In the genomic region with DNA sequence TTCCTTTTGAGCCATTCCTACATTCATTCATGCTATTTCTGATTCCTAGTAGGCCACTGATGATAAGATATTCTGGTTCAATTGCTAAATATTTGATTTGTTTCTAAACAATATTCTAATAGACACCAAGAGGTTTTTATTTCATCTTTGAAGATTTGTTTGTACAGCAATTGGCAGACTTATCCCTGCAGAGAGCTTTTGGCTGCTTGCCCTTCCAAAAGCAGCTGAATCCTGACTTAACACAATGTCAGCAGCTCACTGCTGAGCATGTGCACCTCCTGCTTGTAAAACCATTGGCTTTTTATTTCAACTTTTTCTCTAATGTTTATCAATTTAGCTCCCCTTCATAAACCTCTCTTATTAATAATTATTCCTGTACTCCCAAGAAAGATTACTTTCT, we compare ENCODE assay signal across 13 cellular contexts. TPM values are rescaled to one million over a fixed set of nuclear protein-coding genes. Genes with fewer than 3 reads are reported as not detected.
A peak's percentile ranks its signal among the peaks of the same experiment; 100 is the strongest.
DNase-seq lines count a peak whose midpoint lies in the region; TF ChIP-seq lines count a peak whose summit lies in the region.
"Had no signal": no experiment of that assay in that cellular context is flagged by ENCODE, and none has a peak within 500 bp of the region (broad histone marks: within the 10 kb centered on the region; RNA-seq: fewer than 3 reads in every experiment).

No MANE protein-coding gene starts in this region.

- no peaks in the 10 kb centered on the region for H3K9me3 Mint-ChIP-seq in activated T-helper 2 cell treated with anti-CD3 and anti-CD28 coated beads, Interferon-gamma antibody, Interleukin-2, Interleukin-4, amounts not matched to agents 10 μg/mL and 5 μg/mL and 100 μg/mL, durations not matched to agents 14 hours and 24 hours and 36 hours
- H3K9me3 Mint-ChIP-seq: activated naive CD4-positive, alpha-beta T cell treated with anti-CD3 and anti-CD28 coated beads, Interleukin-2, amount 10 ng/mL, durations not matched to agents 7 days and 5 days; H9 had no signal

- intact Hi-C loops in dorsolateral prefrontal cortex (cut with DNase I) (no loop called here), OCI-LY7 (cut with micrococcal nuclease; ENCODE audit: unreplicated experiment) (no loop called here)
- intact Hi-C loops in activated T-helper 2 cell treated with anti-CD3 and anti-CD28 coated beads, Interferon-gamma antibody, Interleukin-2, Interleukin-4, amounts not matched to agents 10 μg/mL and 5 μg/mL and 100 μg/mL, durations not matched to agents 14 hours and 24 hours and 36 hours (cut with micrococcal nuclease): no loop called here

- no peaks in the 10 kb centered on the region for H3K79me2 ChIP-seq in OCI-LY7 (ENCODE audit: insufficient read depth, low read depth, low read length)

- H3K4me2 ChIP-seq in OCI-LY7 (ENCODE audit: low read length): no peak overlapping the region

- no peaks in the 10 kb centered on the region for H3K27me3 Mint-ChIP-seq in activated T-helper 2 cell treated with anti-CD3 and anti-CD28 coated beads, Interferon-gamma antibody, Interleukin-2, Interleukin-4, amounts not matched to agents 10 μg/mL and 5 μg/mL and 100 μg/mL, durations not matched to agents 14 hours and 24 hours and 36 hours (ENCODE audit: low read depth)
- H3K27me3 Mint-ChIP-seq: activated naive CD4-positive, alpha-beta T cell treated with anti-CD3 and anti-CD28 coated beads, Interleukin-2, amount 10 ng/mL, durations not matched to agents 7 days and 5 days had no signal

- POLR2A ChIA-PET in OCI-LY7 (lab: Charles Lee): no interaction called here

- no peaks in the 10 kb centered on the region for H3K4me1 Mint-ChIP-seq in activated T-helper 2 cell treated with anti-CD3 and anti-CD28 coated beads, Interferon-gamma antibody, Interleukin-2, Interleukin-4, amounts not matched to agents 10 μg/mL and 5 μg/mL and 100 μg/mL, durations not matched to agents 14 hours and 24 hours and 36 hours (ENCODE audit: low read depth)
- H3K4me1 Mint-ChIP-seq: activated naive CD4-positive, alpha-beta T cell treated with anti-CD3 and anti-CD28 coated beads, Interleukin-2, amount 10 ng/mL, durations not matched to agents 7 days and 5 days; H9 had no signal

- no peaks in the 10 kb centered on the region for H3K36me3 ChIP-seq in OCI-LY7 (ENCODE audit: insufficient read depth, low read length)

- no TSS peak for BruUV-seq in OCI-LY7 (replicated peaks; lab: Mats Ljungman, UMichigan)

- H3K4me1 ChIP-seq in OCI-LY7 (ENCODE audit: insufficient read depth, low read length, poor library complexity, severe bottlenecking): no peaks in the 10 kb centered on the region

- DNase-seq in LNCaP clone FGC (ENCODE audit: low read depth) (peak; percentile 78), NCI-H446 treated with DMSO at 0.1 percent for 48 hours (lab: John Stamatoyannopoulos, UW) (peak; percentile 85), dorsolateral prefrontal cortex (peak in 6 of 10 donors; percentile 7 to 45 (median 33)), non-pigmented ciliary epithelial cell (ENCODE audit: low read depth) (peak; percentile 17), glomerular visceral epithelial cell (ENCODE audit: extremely low spot score) (no peak), OCI-LY7 (ENCODE audit: low spot score) (no peak)
- DNase-seq in activated T-helper 2 cell treated with anti-CD3 and anti-CD28 coated beads, Interferon-gamma antibody, Interleukin-2, Interleukin-4, amounts not matched to agents 10 μg/mL and 5 μg/mL and 100 μg/mL, durations not matched to agents 14 hours and 24 hours and 36 hours (ENCODE audit: low spot score): no peak
- DNase-seq in effector CD4-positive, alpha-beta T cell: no peak
- DNase-seq: activated CD8-positive, alpha-beta T cell treated with anti-CD3 and anti-CD28 coated beads, Interleukin-2, amount 10 ng/mL, durations not matched to agents 7 days and 5 days; activated naive CD4-positive, alpha-beta T cell treated with anti-CD3 and anti-CD28 coated beads, Interleukin-2, amount 10 ng/mL, durations not matched to agents 7 days and 5 days; effector memory CD4-positive, alpha-beta T cell; H9; T-helper 1 cell had no signal

- H4K20me1 ChIP-seq in OCI-LY7 (ENCODE audit: insufficient read depth, low read length): no peaks in the 10 kb centered on the region

- H3K4me3 Mint-ChIP-seq in activated T-helper 2 cell treated with anti-CD3 and anti-CD28 coated beads, Interferon-gamma antibody, Interleukin-2, Interleukin-4, amounts not matched to agents 10 μg/mL and 5 μg/mL and 100 μg/mL, durations not matched to agents 14 hours and 24 hours and 36 hours (ENCODE audit: low read depth): no peak overlapping the region
- H3K4me3 Mint-ChIP-seq: activated CD8-positive, alpha-beta T cell treated with anti-CD3 and anti-CD28 coated beads, Interleukin-2, amount 10 ng/mL, durations not matched to agents 7 days and 5 days; activated naive CD4-positive, alpha-beta T cell treated with anti-CD3 and anti-CD28 coated beads, Interleukin-2, amount 10 ng/mL, durations not matched to agents 7 days and 5 days; H9 had no signal

- H3K27ac ChIP-seq in dorsolateral prefrontal cortex (peak overlapping the region in 7 of 59 donors; percentile 0 to 51 (median 33)), OCI-LY7 (ENCODE audit: low read depth, low read length, poor library complexity, severe bottlenecking) (no peak overlapping the region)

- no peak overlapping the region for H3K4me3 ChIP-seq in LNCaP clone FGC (ENCODE audit: low read depth, low read length)
- no peak overlapping the region for H3K4me3 ChIP-seq in dorsolateral prefrontal cortex
- no peak overlapping the region for H3K4me3 ChIP-seq in OCI-LY7 (ENCODE audit: low read depth, low read length, poor library complexity, severe bottlenecking)

- H3K9me3 ChIP-seq in OCI-LY7 (ENCODE audit: low read length): no peaks in the 10 kb centered on the region

- H3K9me2 ChIP-seq in OCI-LY7 (ENCODE audit: insufficient read depth, low read length): no peaks in the 10 kb centered on the region

- CTCF ChIA-PET in OCI-LY7 (lab: Charles Lee; ENCODE audit: unreplicated experiment): no interaction called here

- no peaks in the 10 kb centered on the region for H3K36me3 Mint-ChIP-seq in activated T-helper 2 cell treated with anti-CD3 and anti-CD28 coated beads, Interferon-gamma antibody, Interleukin-2, Interleukin-4, amounts not matched to agents 10 μg/mL and 5 μg/mL and 100 μg/mL, durations not matched to agents 14 hours and 24 hours and 36 hours (ENCODE audit: low read depth)
- H3K36me3 Mint-ChIP-seq: activated naive CD4-positive, alpha-beta T cell treated with anti-CD3 and anti-CD28 coated beads, Interleukin-2, amount 10 ng/mL, durations not matched to agents 7 days and 5 days had no signal

- H3K27ac Mint-ChIP-seq in activated T-helper 2 cell treated with anti-CD3 and anti-CD28 coated beads, Interferon-gamma antibody, Interleukin-2, Interleukin-4, amounts not matched to agents 10 μg/mL and 5 μg/mL and 100 μg/mL, durations not matched to agents 14 hours and 24 hours and 36 hours: no peak overlapping the region
- H3K27ac Mint-ChIP-seq: activated CD8-positive, alpha-beta T cell treated with anti-CD3 and anti-CD28 coated beads, Interleukin-2, amount 10 ng/mL, durations not matched to agents 7 days and 5 days; activated naive CD4-positive, alpha-beta T cell treated with anti-CD3 and anti-CD28 coated beads, Interleukin-2, amount 10 ng/mL, durations not matched to agents 7 days and 5 days; H9 had no signal

- no peak for TF ChIP-seq CTCF in LNCaP clone FGC (IDR thresholded peaks at IDR 0.05; ENCODE audit: control insufficient read depth, extremely low read depth, insufficient read depth)
- no peak for TF ChIP-seq CTCF in dorsolateral prefrontal cortex (IDR thresholded peaks at IDR 0.05 in 54 of 56, conservative IDR thresholded peaks at IDR 0.05 in 2 of 56; ENCODE audit: low read depth in 1 of 56, partially characterized antibody in 56 of 56)
- TF ChIP-seq CTCF in OCI-LY7 (conservative IDR thresholded peaks at IDR 0.05; ENCODE audit: low read length): no peak

- no peak overlapping the region for H2AFZ ChIP-seq in OCI-LY7 (ENCODE audit: low read length)

- no peaks in the 10 kb centered on the region for H3K27me3 ChIP-seq in dorsolateral prefrontal cortex

RNA-seq across cellular contexts. Expression of a gene that starts 45.3 kb away (rescaled TPM):
- total RNA-seq in dorsolateral prefrontal cortex (10 to 100 TPM in 1 of 120 experiments, 1 to 10 TPM in 62, under 1 TPM in 57; 0.16 to 10.9 (median 1.1) TPM), OCI-LY7 (2022) (0.13 TPM in 1 of 2 replicates, not detected in the other)
- total RNA-seq in activated T-helper 2 cell treated with anti-CD3 and anti-CD28 coated beads, Interferon-gamma antibody, Interleukin-2, Interleukin-4, amounts not matched to agents 10 μg/mL and 5 μg/mL and 100 μg/mL, durations not matched to agents 14 hours and 24 hours and 36 hours: not detected in 2 replicates
- total RNA-seq in OCI-LY7 (2014; rRNA removed; shearing (Covaris generic)): not detected in 2 replicates
- total RNA-seq: H9 had no signal

Comparison
In these comparisons a context has a peak if more than half of its experiments do, and no peak if none do; other contexts are left out.
1. DNase-seq: peak in LNCaP clone FGC (single experiment), NCI-H446 treated with DMSO at 0.1 percent for 48 hours (single experiment), dorsolateral prefrontal cortex (6 of 10) and non-pigmented ciliary epithelial cell (single experiment); none in activated T-helper 2 cell treated with anti-CD3 and anti-CD28 coated beads, Interferon-gamma antibody, Interleukin-2, Interleukin-4, amounts not matched to agents 10 μg/mL and 5 μg/mL and 100 μg/mL, durations not matched to agents 14 hours and 24 hours and 36 hours (single experiment), glomerular visceral epithelial cell (single experiment), effector CD4-positive, alpha-beta T cell (single experiment) and OCI-LY7 (single experiment).